ENCODE assay signal across 8 cellular contexts in the genomic region with DNA sequence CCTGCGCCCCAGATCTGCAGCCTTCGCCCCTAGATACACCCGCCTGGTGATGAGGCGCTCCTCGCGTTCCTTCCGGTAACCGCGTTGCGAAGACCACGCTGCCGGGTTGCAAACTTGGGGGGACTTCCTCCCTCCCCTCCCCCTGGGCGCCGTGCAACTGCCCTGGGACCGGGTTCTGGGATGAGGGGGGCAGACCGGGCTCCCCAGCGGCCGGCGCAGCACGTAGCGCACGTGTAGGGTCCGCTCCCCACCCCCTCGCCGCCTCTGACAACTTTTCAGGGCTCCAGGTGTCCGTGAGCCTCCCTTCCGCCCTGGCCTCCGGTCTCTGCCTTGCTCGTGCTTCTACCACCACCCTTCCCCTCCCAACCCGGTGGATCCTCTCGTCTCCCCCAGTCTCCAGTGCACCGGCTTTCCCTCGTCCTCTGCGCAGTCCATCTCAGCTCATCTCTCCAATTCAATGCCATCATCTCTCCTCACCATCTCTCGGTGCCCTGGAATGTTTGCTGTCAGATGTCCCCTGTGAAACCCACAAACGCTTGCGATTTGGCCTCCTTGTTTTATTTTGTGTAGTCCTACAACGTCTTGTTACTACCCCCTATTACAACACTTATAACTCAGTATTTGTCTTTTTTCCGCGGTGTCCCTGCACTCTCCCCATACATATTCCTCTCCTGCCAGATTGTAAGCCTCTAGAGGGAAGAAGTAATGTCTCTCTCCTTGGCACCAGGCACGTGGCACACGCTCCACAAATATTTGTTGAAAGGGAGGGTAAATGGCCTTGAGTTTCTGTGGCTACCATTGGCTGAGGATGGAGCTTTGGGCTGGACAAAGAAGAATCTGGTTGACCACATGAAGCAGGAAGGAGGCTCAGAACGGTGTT. TPM values are rescaled to one million over a fixed set of nuclear protein-coding genes. Genes with fewer than 3 reads are reported as not detected.
DNase-seq lines count a peak whose midpoint lies in the region; ATAC-seq and TF ChIP-seq lines count a peak whose summit lies in the region.

No MANE protein-coding gene starts in this region.

- no peak for TF ChIP-seq EP300 in Ishikawa (IDR thresholded peaks at IDR 0.05; ENCODE audit: borderline replicate concordance)

- peak in 4 of 6 experiments; percentile 32 to 67 (median 52) for DNase-seq in stimulated activated naive CD4-positive, alpha-beta T cell (lab: John Stamatoyannopoulos, UW)
- no peak for DNase-seq in stimulated activated naive CD4-positive, alpha-beta T cell treated with Interleukin-2 at 50 U/mL for 16 hours (lab: John Stamatoyannopoulos, UW)
- DNase-seq in activated gamma-delta T cell treated with Interleukin-2 at 50 U/mL for 16 hours: peak; percentile 18
- DNase-seq in heart right ventricle: peak; percentile 12 to 22
- DNase-seq in psoas muscle: peak; percentile 27 to 64
- no peak for DNase-seq in retina

- H3K9me3 ChIP-seq in heart right ventricle (no peaks in the 10 kb centered on the region), psoas muscle (no peaks in the 10 kb centered on the region)

- H3K27ac ChIP-seq in heart right ventricle (peak overlapping the region in 7 of 10 donors; percentile 63 to 93 (median 86)), psoas muscle (peak overlapping the region; percentile 88)

- TF ChIP-seq RAD21 in Ishikawa (IDR thresholded peaks at IDR 0.05; ENCODE audit: low read depth): no peak

- 7 to 8% methylated on average over 43 of the region's 43 CpGs for WGBS in heart right ventricle, 2 donors
- 8% methylated on average over 42 to 43 of the region's 43 CpGs for WGBS in psoas muscle, 3 donors

- ATAC-seq in heart right ventricle (peak in 2 of 8 donors; percentile 1 to 5), psoas muscle (peak in 1 of 4 donors; percentile 14), HG02884 (IDR thresholded peaks at IDR 0.05; ENCODE audit: unreplicated experiment) (no peak)

- H3K27me3 ChIP-seq in heart right ventricle (no peaks in the 10 kb centered on the region), psoas muscle (ENCODE audit: insufficient read depth in 3 of 3, low read length in 2 of 3) (no peaks in the 10 kb centered on the region)

- intact Hi-C loops in heart right ventricle (cut with DNase I): loop anchor here in 2 of 10 donors (2.0 to 5.0 kb wide), 2 partner anchors 76 to 77 kb away; partner anchors contain the start of gene RABIF (in 2 of the 2)
- intact Hi-C loops in psoas muscle (cut with DNase I): loop anchor here in 1 of 2 donors (2.0 kb wide), 1 partner anchor 75 kb away; no protein-coding TSS in a partner anchor

- H3K36me3 ChIP-seq in heart right ventricle: no peaks in the 10 kb centered on the region
- no peaks in the 10 kb centered on the region for H3K36me3 ChIP-seq in psoas muscle (ENCODE audit: insufficient read depth in 1 of 2, low read depth in 1 of 2)

- H3K4me1 ChIP-seq in heart right ventricle: peaks cover 4 to 35% (median 24%) of the 10 kb centered on the region in 9 donors
- peaks cover 8% of the 10 kb centered on the region for H3K4me1 ChIP-seq in psoas muscle

- H3K4me3 ChIP-seq in heart right ventricle (peak overlapping the region; percentile 48 to 86 (median 76)), psoas muscle (peak overlapping the region; percentile 90)

- TF ChIP-seq CTCF in heart right ventricle (IDR thresholded peaks at IDR 0.05): no peak
- no peak for TF ChIP-seq CTCF in psoas muscle (IDR thresholded peaks at IDR 0.05)

TF ChIP-seq in Ishikawa, 13 proteins besides CTCF, POLR2A, EP300 and RAD21:
- TF ChIP-seq CEBPB (IDR thresholded peaks at IDR 0.05) (no peak), MAX (IDR thresholded peaks at IDR 0.05) (peak; percentile 25; the same call in 1 of the 2 replicates)

RNA-seq across cellular contexts. Expression of gene PCAT6, which starts 0.8 kb away (rescaled TPM):
- total RNA-seq in heart right ventricle (1 to 10 TPM in 3 of 10 donors, under 1 TPM in 6, not detected in 1; 0.41 to 1.3 (median 0.81) TPM), psoas muscle (1 to 10 TPM in 1 of 4 donors, under 1 TPM in 3; 0.44 to 4.1 (median 0.66) TPM)
- polyA plus RNA-seq in heart right ventricle (1 to 10 TPM in 1 of 2 donors, under 1 TPM in 1; 0.61 to 2.3 TPM), psoas muscle (under 1 TPM; 0.14 to 0.57 (median 0.28) TPM)

RNA-seq across cellular contexts. Expression of gene KDM5B, which starts 3.3 kb away (rescaled TPM):
- total RNA-seq in heart right ventricle (10 to 100 TPM; 10.7 to 18.5 (median 15.0) TPM), psoas muscle (10 to 100 TPM; 10.7 to 13.9 (median 12.3) TPM)
- polyA plus RNA-seq in heart right ventricle (1 to 10 TPM; 4.9 to 7.0 TPM), psoas muscle (1 to 10 TPM; 2.4 to 3.3 (median 3.2) TPM)

Comparison
In these comparisons a context has a peak if more than half of its experiments do, and no peak if none do; other contexts are left out.
1. DNase-seq: peak in stimulated activated naive CD4-positive, alpha-beta T cell (4 of 6), activated gamma-delta T cell treated with Interleukin-2 at 50 U/mL for 16 hours (single experiment), heart right ventricle (2 of 2) and psoas muscle (2 of 2); none in stimulated activated naive CD4-positive, alpha-beta T cell treated with Interleukin-2 at 50 U/mL for 16 hours (single experiment) and retina (single experiment).